ENCODE assay signal across 10 cellular contexts in genomic region chr2:135532581-135532980, GRCh38. TPM values are rescaled to one million over a fixed set of nuclear protein-coding genes. Genes with fewer than 3 reads are reported as not detected.
DNase-seq lines count a peak whose midpoint lies in the region; ATAC-seq and TF ChIP-seq lines count a peak whose summit lies in the region.
"Had no signal": no experiment of that assay in that cellular context is flagged by ENCODE, and none has a peak within 500 bp of the region (broad histone marks: within the 10 kb centered on the region; RNA-seq: fewer than 3 reads in every experiment).

No MANE protein-coding gene starts in this region.

- H3K4me1 Mint-ChIP-seq in osteocyte (ENCODE audit: unreplicated experiment) = peaks cover 26% of the 10 kb centered on the region

- H3K9ac ChIP-seq in ES-I3 (ENCODE audit: low read depth, low read length) = peak overlapping the region; percentile 2; the same call in 1 of the 2 replicates
- no peak overlapping the region for H3K9ac ChIP-seq in endocrine pancreas (ENCODE audit: control insufficient read depth, insufficient read depth, low read length)

- H3K36me3 ChIP-seq in ES-I3 (ENCODE audit: insufficient read depth, low read length) = no peaks in the 10 kb centered on the region
- H3K36me3 ChIP-seq in endocrine pancreas (ENCODE audit: control insufficient read depth, insufficient read depth, low read length) = no peaks in the 10 kb centered on the region

- DNase-seq in M059J (ENCODE audit: low read depth) (peak; percentile 5), osteocyte (ENCODE audit: extremely low spot score, unreplicated experiment) (no peak), DMS114 treated with DMSO at 0.1 percent for 48 hours (lab: John Stamatoyannopoulos, UW; ENCODE audit: unreplicated experiment) (no peak), H4 (ENCODE audit: low spot score) (no peak)
- DNase-seq: activated CD4-positive, alpha-beta T cell treated with anti-CD3 and anti-CD28 coated beads, Interleukin-2, amount 10 ng/mL, durations not matched to agents 24 days and 14 days; NCI-H2227 treated with DMSO at 0.1 percent for 48 hours had no signal

- H3K27me3 ChIP-seq in endocrine pancreas (ENCODE audit: control insufficient read depth, insufficient read depth, low read length) = no peaks in the 10 kb centered on the region

- H3K4me3 Mint-ChIP-seq in osteocyte (ENCODE audit: unreplicated experiment) = no peak overlapping the region
- H3K4me3 Mint-ChIP-seq: activated CD4-positive, alpha-beta T cell treated with anti-CD3 and anti-CD28 coated beads, Interleukin-2, amount 10 ng/mL, durations not matched to agents 24 days and 14 days had no signal

- peak overlapping the region; percentile 64 for H3K4me3 ChIP-seq in endocrine pancreas (ENCODE audit: control insufficient read depth, insufficient read depth, low read length)

- no peaks in the 10 kb centered on the region; the same call in 1 of the 2 replicates for H3K9me3 ChIP-seq in ES-I3 (ENCODE audit: control insufficient read depth, insufficient read depth, low read length)
- no peaks in the 10 kb centered on the region for H3K9me3 ChIP-seq in endocrine pancreas (ENCODE audit: control insufficient read depth, low read length)

- no peaks in the 10 kb centered on the region for H3K36me3 Mint-ChIP-seq in osteocyte (ENCODE audit: unreplicated experiment)

- peak overlapping the region; percentile 81 for H3K27ac Mint-ChIP-seq in osteocyte (ENCODE audit: unreplicated experiment)
- H3K27ac Mint-ChIP-seq: activated CD4-positive, alpha-beta T cell treated with anti-CD3 and anti-CD28 coated beads, Interleukin-2, amount 10 ng/mL, durations not matched to agents 24 days and 14 days had no signal

- TF ChIP-seq POLR2A in GM18505 (IDR thresholded peaks at IDR 0.05; ENCODE audit: borderline replicate concordance, extremely low read depth, insufficient read depth, insufficient read length) = no peak

- TF ChIP-seq CTCF in osteocyte (IDR thresholded peaks at IDR 0.05) = no peak

- no peak for ATAC-seq in GM19397 (IDR thresholded peaks at IDR 0.05; ENCODE audit: unreplicated experiment)
- no peak for ATAC-seq in GM18505 (IDR thresholded peaks at IDR 0.05; ENCODE audit: unreplicated experiment)

- H3K4me1 ChIP-seq in ES-I3 (ENCODE audit: insufficient read depth, low read length) = no peaks in the 10 kb centered on the region
- H3K4me1 ChIP-seq in endocrine pancreas (ENCODE audit: control insufficient read depth, insufficient read depth, low read length) = peaks cover 15% of the 10 kb centered on the region

- H3K9me3 Mint-ChIP-seq in osteocyte (ENCODE audit: unreplicated experiment) = no peaks in the 10 kb centered on the region
- H3K9me3 Mint-ChIP-seq: activated CD4-positive, alpha-beta T cell treated with anti-CD3 and anti-CD28 coated beads, Interleukin-2, amount 10 ng/mL, durations not matched to agents 24 days and 14 days had no signal

- H3K27me3 Mint-ChIP-seq in osteocyte (ENCODE audit: unreplicated experiment) = no peaks in the 10 kb centered on the region
- H3K27me3 Mint-ChIP-seq: activated CD4-positive, alpha-beta T cell treated with anti-CD3 and anti-CD28 coated beads, Interleukin-2, amount 10 ng/mL, durations not matched to agents 24 days and 14 days had no signal

RNA-seq across cellular contexts. Expression of gene R3HDM1, which starts 1.3 kb away (rescaled TPM):
- total RNA-seq in M059J (2014; rRNA removed; shearing (Covaris generic)) = 13.9 and 19.7 TPM in 2 replicates
- total RNA-seq in osteocyte = 29.7 and 35.0 TPM in 2 replicates
- 8.7 and 11.5 TPM in 2 replicates for total RNA-seq in H4 (2014; rRNA removed; shearing (Covaris generic))

RNA-seq across cellular contexts. Expression of gene ZRANB3, which starts 1.6 kb away (rescaled TPM):
- total RNA-seq in M059J (2014; rRNA removed; shearing (Covaris generic)) = 5.6 and 5.7 TPM in 2 replicates
- total RNA-seq in osteocyte = 10.8 and 11.0 TPM in 2 replicates
- 13.2 and 13.6 TPM in 2 replicates for total RNA-seq in H4 (2014; rRNA removed; shearing (Covaris generic))
